ENCODE assay signal across 19 cellular contexts in genomic region chr2:121151311-121152109, GRCh38.
DNase-seq lines count a peak whose midpoint lies in the region; ATAC-seq lines count a peak whose summit lies in the region.
"Had no signal": no experiment of that assay in that cellular context is flagged by ENCODE, and none has a peak within 500 bp of the region (broad histone marks: within the 10 kb centered on the region; RNA-seq: fewer than 3 reads in every experiment).

No MANE protein-coding gene starts in this region.

- H3K27ac ChIP-seq in SJSA1 (peak overlapping the region; percentile 58), urinary bladder (ENCODE audit: low read depth) (peak overlapping the region; percentile 74)
- H3K27ac ChIP-seq: ovary, sigmoid colon had no signal

- H3K36me3 ChIP-seq in SJSA1: no peaks in the 10 kb centered on the region
- no peaks in the 10 kb centered on the region for H3K36me3 ChIP-seq in urinary bladder (ENCODE audit: insufficient read depth)
- H3K36me3 ChIP-seq: ovary, sigmoid colon had no signal

- H3K9me3 ChIP-seq in SJSA1 (replicated peaks): no peaks in the 10 kb centered on the region
- H3K9me3 ChIP-seq: ovary, sigmoid colon, SK-N-SH had no signal

- H3K27me3 ChIP-seq in SJSA1 (replicated peaks): no peaks in the 10 kb centered on the region
- H3K27me3 ChIP-seq: ovary, sigmoid colon had no signal

- 80% methylated on average over 14 of the region's 14 CpGs for WGBS in urinary bladder

- ATAC-seq in esophagus mucosa: peak; percentile 98
- no peak for ATAC-seq in GM21381 (IDR thresholded peaks at IDR 0.05; ENCODE audit: unreplicated experiment)

- peaks cover 35% of the 10 kb centered on the region for H3K4me1 ChIP-seq in SJSA1 (replicated peaks)
- peaks cover 1% of the 10 kb centered on the region for H3K4me1 ChIP-seq in urinary bladder (ENCODE audit: insufficient read depth)
- H3K4me1 ChIP-seq: sigmoid colon had no signal

- H3K4me3 ChIP-seq in SJSA1 (no peak overlapping the region), urinary bladder (ENCODE audit: low read depth, low read length) (no peak overlapping the region)
- H3K4me3 ChIP-seq: ovary, sigmoid colon had no signal

- DNase-seq in SJSA1 (ENCODE audit: low read depth in 1 of 2, low spot score in 2 of 2) (peak; percentile 86 to 93), mucosa of gallbladder (ENCODE audit: low spot score) (peak; percentile 58), hepatic stellate cell (ENCODE audit: low spot score) (no peak)
- DNase-seq in stimulated activated CD4-positive, alpha-beta T cell treated with anti-CD3 and anti-CD28 coated beads, Interleukin-2, amount 100 ng/mL, for 24 hours: no peak
- DNase-seq: activated CD4-positive, alpha-beta T cell treated with anti-CD3 and anti-CD28 coated beads for 1 hour; amniotic stem cell; effector memory CD4-positive, alpha-beta T cell; hypothalamus; NCI-H1092; NCI-H2029 treated with DMSO at 0.1 percent for 48 hours; NCI-H524; ovary; sigmoid colon; SK-N-SH; stimulated activated CD4-positive, alpha-beta T cell treated with anti-CD3 and anti-CD28 coated beads, Interleukin-1b, Interleukin-23, amount 100 ng/mL, for 48 hours; T-helper 9 cell had no signal

Comparison
In these comparisons a context has a peak if more than half of its experiments do, and no peak if none do; other contexts are left out.
1. DNase-seq: peak in SJSA1 (2 of 2) and mucosa of gallbladder (single experiment); none in hepatic stellate cell (single experiment) and stimulated activated CD4-positive, alpha-beta T cell treated with anti-CD3 and anti-CD28 coated beads, Interleukin-2, amount 100 ng/mL, for 24 hours (0 of 2).